Comparison of ENCODE assay signal across 10 cellular contexts in the genomic region with DNA sequence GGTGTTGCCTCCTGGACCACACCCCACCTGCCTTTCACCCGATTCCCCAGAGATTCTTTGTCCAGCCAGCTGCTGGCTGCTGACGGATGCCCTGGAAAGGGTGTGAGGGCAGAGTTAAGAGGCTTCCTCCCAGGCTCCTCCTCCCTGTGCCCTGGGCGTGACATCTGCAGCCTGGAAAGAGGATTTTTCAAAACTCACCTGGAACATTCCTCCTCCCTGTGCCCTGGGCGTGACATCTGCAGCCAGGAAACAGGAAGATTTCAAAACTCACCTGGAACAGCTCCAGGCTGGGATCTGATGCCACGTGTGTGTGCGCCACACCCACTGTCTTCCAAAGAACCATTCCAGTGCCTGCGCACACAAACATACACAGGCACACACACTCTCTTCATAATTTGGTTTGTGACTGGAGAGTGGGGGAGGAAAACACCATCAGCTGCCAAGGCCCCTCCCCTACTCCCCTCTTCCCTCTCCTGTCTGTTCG. TPM values are rescaled to one million over a fixed set of nuclear protein-coding genes. Genes with fewer than 3 reads are reported as not detected.
DNase-seq lines count a peak whose midpoint lies in the region; ATAC-seq and TF ChIP-seq lines count a peak whose summit lies in the region.
"Had no signal": no experiment of that assay in that cellular context is flagged by ENCODE, and none has a peak within 500 bp of the region (broad histone marks: within the 10 kb centered on the region; RNA-seq: fewer than 3 reads in every experiment).

No MANE protein-coding gene starts in this region.

- H3K27ac ChIP-seq in HEK293 (ENCODE audit: extremely low read depth, low read depth, low read length) (no peak overlapping the region), foreskin keratinocyte (peak overlapping the region; percentile 3)

- TF ChIP-seq CTCF in HEK293 (tag by site-specific recombination; IDR thresholded peaks at IDR 0.05) = no peak
- TF ChIP-seq CTCF in foreskin keratinocyte (conservative IDR thresholded peaks at IDR 0.05) = no peak

- POLR2A ChIA-PET in HEK293 (lab: Yijun Ruan, JAX) = interaction anchor here (0.6 to 2.6 kb wide), 4 partner anchors 16 to 46 kb away, joined by 3 to 10 read pairs (median 3); a partner anchor contains a TSS

- no peak overlapping the region for H3K4me3 ChIP-seq in HEK293 (ENCODE audit: low read depth, low read length)

- ATAC-seq in foreskin keratinocyte (peak; percentile 79), sciatic nerve (peak; percentile 70), HG02759 (IDR thresholded peaks at IDR 0.05; ENCODE audit: unreplicated experiment) (no peak), GM21737 (IDR thresholded peaks at IDR 0.05; ENCODE audit: unreplicated experiment) (no peak)

- peak; percentile 26 for DNase-seq in NCI-H774 (lab: John Stamatoyannopoulos, UW)
- peak; percentile 97 to 100 for DNase-seq in foreskin keratinocyte
- DNase-seq in sciatic nerve (ENCODE audit: low spot score) = no peak
- no peak for DNase-seq in activated CD8-positive, alpha-beta memory T cell treated with anti-CD3 and anti-CD28 coated beads, Interleukin-2, amount 50 U/mL, for 48 hours
- no peak for DNase-seq in AG08396 (ENCODE audit: low spot score)

- H3K9me3 ChIP-seq in HEK293 (ENCODE audit: control insufficient read depth, insufficient read depth, low read depth, low read length) = no peaks in the 10 kb centered on the region

- peaks cover 7 to 21% of the 10 kb centered on the region in 2 experiments; a peak in 2 of 3 replicates for H3K36me3 ChIP-seq in HEK293 (ENCODE audit: control insufficient read depth in 2 of 2, insufficient read depth in 1 of 2, low read length in 2 of 2)

- intact Hi-C loops in sciatic nerve (cut with DNase I) = no loop called here

- CTCF ChIA-PET in HEK293 (lab: Yijun Ruan, JAX) = interaction anchor here (0.6 to 20.4 kb wide), 5 partner anchors 9 to 282 kb away, joined by 3 to 487 read pairs (median 8); a partner anchor contains a TSS

- H3K27me3 ChIP-seq in foreskin keratinocyte = no peaks in the 10 kb centered on the region

- H3K4me1 ChIP-seq in HEK293 (ENCODE audit: control insufficient read depth, insufficient read depth, low read length) (peaks cover 18% of the 10 kb centered on the region), foreskin keratinocyte (peaks cover 29% of the 10 kb centered on the region)

TF ChIP-seq in HEK293, 187 proteins besides CTCF, POLR2A, EP300 and RAD21:
- TF ChIP-seq ZBTB8A (tag by site-specific recombination; IDR thresholded peaks at IDR 0.05) = peak; percentile 53
- TF ChIP-seq KLF1 (tag by site-specific recombination; IDR thresholded peaks at IDR 0.05) = peak; percentile 74
- TF ChIP-seq, protein P1, sequence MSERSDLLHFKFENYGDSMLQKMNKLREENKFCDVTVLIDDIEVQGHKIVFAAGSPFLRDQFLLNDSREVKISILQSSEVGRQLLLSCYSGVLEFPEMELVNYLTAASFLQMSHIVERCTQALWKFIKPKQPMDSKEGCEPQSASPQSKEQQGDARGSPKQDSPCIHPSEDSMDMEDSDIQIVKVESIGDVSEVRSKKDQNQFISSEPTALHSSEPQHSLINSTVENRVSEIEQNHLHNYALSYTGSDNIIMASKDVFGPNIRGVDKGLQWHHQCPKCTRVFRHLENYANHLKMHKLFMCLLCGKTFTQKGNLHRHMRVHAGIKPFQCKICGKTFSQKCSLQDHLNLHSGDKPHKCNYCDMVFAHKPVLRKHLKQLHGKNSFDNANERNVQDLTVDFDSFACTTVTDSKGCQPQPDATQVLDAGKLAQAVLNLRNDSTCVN (tag by site-specific recombination; optimal IDR thresholded peaks at IDR 0.05) = no peak
- 0 out of 2 replicates have a peak, but pooled peaks have one; percentile 26 for TF ChIP-seq ZNF335 (tag by site-specific recombination; conservative IDR thresholded peaks at IDR 0.05)
- TF ChIP-seq ZNF221 (tag by site-specific recombination; IDR thresholded peaks at IDR 0.05; ENCODE audit: borderline replicate concordance) = no peak
- TF ChIP-seq, protein P2, sequence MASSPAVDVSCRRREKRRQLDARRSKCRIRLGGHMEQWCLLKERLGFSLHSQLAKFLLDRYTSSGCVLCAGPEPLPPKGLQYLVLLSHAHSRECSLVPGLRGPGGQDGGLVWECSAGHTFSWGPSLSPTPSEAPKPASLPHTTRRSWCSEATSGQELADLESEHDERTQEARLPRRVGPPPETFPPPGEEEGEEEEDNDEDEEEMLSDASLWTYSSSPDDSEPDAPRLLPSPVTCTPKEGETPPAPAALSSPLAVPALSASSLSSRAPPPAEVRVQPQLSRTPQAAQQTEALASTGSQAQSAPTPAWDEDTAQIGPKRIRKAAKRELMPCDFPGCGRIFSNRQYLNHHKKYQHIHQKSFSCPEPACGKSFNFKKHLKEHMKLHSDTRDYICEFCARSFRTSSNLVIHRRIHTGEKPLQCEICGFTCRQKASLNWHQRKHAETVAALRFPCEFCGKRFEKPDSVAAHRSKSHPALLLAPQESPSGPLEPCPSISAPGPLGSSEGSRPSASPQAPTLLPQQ (tag by site-specific recombination; IDR thresholded peaks at IDR 0.05) = no peak
- TF ChIP-seq KLF9 (tag by site-specific recombination; IDR thresholded peaks at IDR 0.05; ENCODE audit: low read depth) = peak; percentile 56; the same call in 1 of the 2 replicates
- TF ChIP-seq, protein P3, sequence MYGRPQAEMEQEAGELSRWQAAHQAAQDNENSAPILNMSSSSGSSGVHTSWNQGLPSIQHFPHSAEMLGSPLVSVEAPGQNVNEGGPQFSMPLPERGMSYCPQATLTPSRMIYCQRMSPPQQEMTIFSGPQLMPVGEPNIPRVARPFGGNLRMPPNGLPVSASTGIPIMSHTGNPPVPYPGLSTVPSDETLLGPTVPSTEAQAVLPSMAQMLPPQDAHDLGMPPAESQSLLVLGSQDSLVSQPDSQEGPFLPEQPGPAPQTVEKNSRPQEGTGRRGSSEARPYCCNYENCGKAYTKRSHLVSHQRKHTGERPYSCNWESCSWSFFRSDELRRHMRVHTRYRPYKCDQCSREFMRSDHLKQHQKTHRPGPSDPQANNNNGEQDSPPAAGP (tag by site-specific recombination; IDR thresholded peaks at IDR 0.05) = peak; percentile 19; the same call in 1 of the 2 replicates
- no peak for TF ChIP-seq PRDM1 (tag by site-specific recombination; IDR thresholded peaks at IDR 0.05)

RNA-seq across cellular contexts. Expression of a gene that starts 5.2 kb away (rescaled TPM):
- total RNA-seq in foreskin keratinocyte (52.9 and 58.6 TPM in 2 replicates), sciatic nerve (59.5 TPM)
- polyA plus RNA-seq in foreskin keratinocyte = 47.6 and 53.0 TPM in 2 replicates

RNA-seq across cellular contexts. Expression of a gene that starts 18.2 kb away (rescaled TPM):
- total RNA-seq in foreskin keratinocyte (15.3 and 18.3 TPM in 2 replicates), sciatic nerve (32.9 TPM)
- 14.1 and 14.2 TPM in 2 replicates for polyA plus RNA-seq in foreskin keratinocyte

RNA-seq across cellular contexts. Expression of a gene that starts 31.7 kb away (rescaled TPM):
- total RNA-seq in foreskin keratinocyte = 19.7 and 22.7 TPM in 2 replicates
- 20.4 and 24.0 TPM in 2 replicates for polyA plus RNA-seq in foreskin keratinocyte
- 41.8 TPM for total RNA-seq in sciatic nerve

RNA-seq across cellular contexts. Expression of a gene that starts 53.1 kb away (rescaled TPM):
- total RNA-seq in foreskin keratinocyte = not detected in 2 replicates
- 0.02 TPM in 1 of 2 replicates, not detected in the other for polyA plus RNA-seq in foreskin keratinocyte
- total RNA-seq in sciatic nerve = 292 TPM
- total RNA-seq: dermis microvascular lymphatic vessel endothelial cell; T-helper 2 cell treated with Interferon-gamma antibody and Interleukin-4, amounts not matched to agents 100 ng/mL and 5 ng/mL, for 36 hours had no signal

Comparison
In these comparisons a context has a peak if more than half of its experiments do, and no peak if none do; other contexts are left out.
1. DNase-seq: peak in NCI-H774 (single experiment) and foreskin keratinocyte (2 of 2); none in sciatic nerve (single experiment), activated CD8-positive, alpha-beta memory T cell treated with anti-CD3 and anti-CD28 coated beads, Interleukin-2, amount 50 U/mL, for 48 hours (single experiment) and AG08396 (single experiment).
2. ATAC-seq: peak in foreskin keratinocyte (single experiment) and sciatic nerve (single experiment); none in HG02759 (single experiment) and GM21737 (single experiment).